8 cellular contexts compared by ENCODE assay signal in the genomic region with DNA sequence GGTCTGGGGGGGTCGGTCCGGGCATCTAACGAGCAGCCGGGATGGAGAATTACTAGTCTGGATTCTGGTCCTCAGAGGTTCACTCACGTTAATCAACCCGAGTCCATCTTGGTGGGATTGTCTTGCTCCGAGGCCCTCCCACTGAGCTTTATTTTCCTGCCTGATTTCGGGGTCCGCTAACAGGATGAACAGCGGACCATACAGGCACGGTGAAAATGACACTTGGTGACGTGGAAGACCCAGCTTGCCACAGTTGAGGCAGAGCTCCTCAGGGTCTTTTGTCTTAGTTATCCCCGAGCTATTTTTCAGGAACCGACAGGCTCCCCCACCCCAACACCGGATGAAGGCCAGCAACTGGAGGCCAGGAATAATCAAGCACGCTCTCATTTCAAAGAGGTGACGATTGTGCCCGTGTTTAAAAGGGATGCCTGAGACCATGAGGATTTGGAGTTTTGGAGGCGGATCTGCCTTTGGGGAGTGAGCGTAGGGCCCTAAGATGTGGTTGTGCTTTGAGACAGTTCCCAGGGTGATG. TPM values are rescaled to one million over a fixed set of nuclear protein-coding genes. Genes with fewer than 3 reads are reported as not detected.
A peak's percentile ranks its signal among the peaks of the same experiment; 100 is the strongest.
DNase-seq lines count a peak whose midpoint lies in the region; ATAC-seq, FAIRE-seq and TF ChIP-seq lines count a peak whose summit lies in the region.

No MANE protein-coding gene starts in this region.

- dilution Hi-C loops in keratinocyte (cut with MboI; ENCODE audit: extremely low pct_ligation_motif_present, low sequenced_read_pairs), result no loop called here

- peak; percentile 8 for ATAC-seq in HG03045 (IDR thresholded peaks at IDR 0.05; ENCODE audit: unreplicated experiment)
- ATAC-seq in stimulated activated naive CD8-positive, alpha-beta T cell treated with anti-CD3 and anti-CD28 coated beads, Interleukin-15, Interleukin-2, amounts not matched to agents 100 U/mL and 50 U/mL, for 24 hours, result peak; percentile 9

- H3K9me3 ChIP-seq in breast epithelium, result no peaks in the 10 kb centered on the region
- no peaks in the 10 kb centered on the region for H3K9me3 ChIP-seq in keratinocyte (ENCODE audit: control insufficient read depth, low read depth, low read length)

- H3K27ac ChIP-seq in breast epithelium (peak overlapping the region; percentile 87 to 91), keratinocyte (ENCODE audit: control insufficient read depth, insufficient read depth, low read length) (no peak overlapping the region)

- no peaks in the 10 kb centered on the region for H3K79me2 ChIP-seq in keratinocyte (ENCODE audit: control insufficient read depth, insufficient read depth, low read length)

- intact Hi-C loops in breast epithelium (cut with DNase I; ENCODE audit: low total_unique reads), result no loop called here

- FAIRE-seq in keratinocyte (lab: Jason Lieb, UNC), result no peak

- H3K36me3 ChIP-seq in breast epithelium (no peaks in the 10 kb centered on the region), keratinocyte (ENCODE audit: control insufficient read depth in 2 of 2, extremely low read depth in 1 of 2, insufficient read depth in 2 of 2, low read length in 2 of 2) (no peaks in the 10 kb centered on the region)

- H3K4me2 ChIP-seq in keratinocyte (ENCODE audit: control insufficient read depth, extremely low read depth, insufficient read depth, low read depth, low read length), result peak overlapping the region; percentile 87

- H4K20me1 ChIP-seq in keratinocyte (ENCODE audit: control insufficient read depth, extremely low read depth, insufficient read depth, low read length), result no peaks in the 10 kb centered on the region

- no peak for TF ChIP-seq POLR2A in breast epithelium (IDR thresholded peaks at IDR 0.05)

- peak overlapping the region; percentile 61 for H3K9ac ChIP-seq in keratinocyte (ENCODE audit: control insufficient read depth, extremely low read depth, insufficient read depth, low read length)

- H3K4me3 ChIP-seq in breast epithelium, result peak overlapping the region; percentile 51 to 72 (median 66)
- H3K4me3 ChIP-seq in keratinocyte (ENCODE audit: control insufficient read depth in 2 of 3, extremely low read depth in 1 of 3, insufficient read depth in 2 of 3, low read depth in 1 of 3, low read length in 3 of 3), result peak overlapping the region; percentile 34 to 65 (median 59)

- H2AFZ ChIP-seq in keratinocyte (ENCODE audit: control insufficient read depth, low read length), result peak overlapping the region; percentile 91

- H3K4me1 ChIP-seq in breast epithelium (peaks cover 0 to 4% of the 10 kb centered on the region in 2 donors), keratinocyte (ENCODE audit: control insufficient read depth, extremely low read depth, insufficient read depth, low read length) (peaks cover 7% of the 10 kb centered on the region)

- DNase-seq in ELF-1 (ENCODE audit: low read depth, low spot score), result peak; percentile 15
- no peak for DNase-seq in breast epithelium (ENCODE audit: low spot score in 2 of 2)
- DNase-seq in keratinocyte (ENCODE audit: low read depth, low spot score), result no peak
- no peak for DNase-seq in stimulated activated naive CD8-positive, alpha-beta T cell treated with anti-CD3 and anti-CD28 coated beads, Interleukin-15, Interleukin-2, amounts not matched to agents 100 U/mL and 50 U/mL, for 24 hours
- DNase-seq in NOMO-1 (lab: John Stamatoyannopoulos, UW; ENCODE audit: unreplicated experiment in 2 of 2), result no peak
- no peak for DNase-seq in stimulated activated CD4-positive, alpha-beta T cell treated with anti-CD3 and anti-CD28 coated beads, Interleukin-15, amount 100 ng/mL, for 24 hours
- no peak for DNase-seq in activated CD8-positive, alpha-beta memory T cell treated with anti-CD3 and anti-CD28 coated beads, Interleukin-2, amount 50 U/mL, for 4 hours

- H3K27me3 ChIP-seq in breast epithelium (no peaks in the 10 kb centered on the region), keratinocyte (ENCODE audit: control insufficient read depth, extremely low read depth, insufficient read depth, low read length) (no peaks in the 10 kb centered on the region)

- no peaks in the 10 kb centered on the region for H3K9me1 ChIP-seq in keratinocyte (ENCODE audit: control insufficient read depth, extremely low read depth, insufficient read depth, low read length)

- no peak for TF ChIP-seq CTCF in breast epithelium (IDR thresholded peaks at IDR 0.05)
- no peak for TF ChIP-seq CTCF in keratinocyte (optimal IDR thresholded peaks at IDR 0.05 in 1 of 3, IDR thresholded peaks at IDR 0.05 in 1 of 3, conservative IDR thresholded peaks at IDR 0.05 in 1 of 3; ENCODE audit: extremely low read depth in 1 of 3, insufficient read depth in 2 of 3, low read length in 3 of 3)

RNA-seq across cellular contexts. Expression of a gene that starts 0.5 kb away (rescaled TPM):
- under 1 TPM in 2 of 3 donors, not detected in 1; 0.16 to 0.33 TPM for total RNA-seq in breast epithelium
- polyA plus RNA-seq in keratinocyte, result 0.04 TPM in 2 of 3 replicates, not detected in the other
- polyA plus RNA-seq in keratinocyte (2011; ENCODE audit: low read depth), result not detected
- not detected in 2 replicates for polyA plus RNA-seq in keratinocyte (2011; cell fraction: cytosol; rRNA removed)
- 0.10 and 0.11 TPM in 2 replicates for polyA plus RNA-seq in keratinocyte (2011; cell fraction: nucleus; rRNA removed)
- polyA plus RNA-seq in keratinocyte (2012; ENCODE audit: low replicate concordance), result 0.11 and 0.26 TPM in 2 replicates
- not detected in 3 replicates for polyA minus RNA-seq in keratinocyte
- polyA minus RNA-seq in keratinocyte (2011; cell fraction: cytosol; rRNA and poly(A)+ RNA removed), result not detected
- polyA minus RNA-seq in keratinocyte (2011; cell fraction: nucleus; rRNA and poly(A)+ RNA removed), result 0.54 TPM in 1 of 2 replicates, not detected in the other

RNA-seq across cellular contexts. Expression of a gene that starts 45.2 kb away (rescaled TPM):
- total RNA-seq in breast epithelium, result 10 to 100 TPM; 28.3 to 39.1 (median 32.4) TPM
- polyA plus RNA-seq in keratinocyte, result 27.3 to 55.1 TPM (median 47.1 TPM) in 3 replicates
- polyA plus RNA-seq in keratinocyte (2011; ENCODE audit: low read depth), result 21.0 TPM
- polyA plus RNA-seq in keratinocyte (2011; cell fraction: cytosol; rRNA removed), result 29.5 and 41.7 TPM in 2 replicates
- 59.5 and 69.7 TPM in 2 replicates for polyA plus RNA-seq in keratinocyte (2011; cell fraction: nucleus; rRNA removed)
- polyA plus RNA-seq in keratinocyte (2012; ENCODE audit: low replicate concordance), result 72.5 and 180 TPM in 2 replicates
- polyA minus RNA-seq in keratinocyte, result 30.5 to 62.3 TPM (median 34.2 TPM) in 3 replicates
- polyA minus RNA-seq in keratinocyte (2011; cell fraction: cytosol; rRNA and poly(A)+ RNA removed), result 76.2 TPM
- 60.6 and 97.5 TPM in 2 replicates for polyA minus RNA-seq in keratinocyte (2011; cell fraction: nucleus; rRNA and poly(A)+ RNA removed)
